Comparison of ENCODE assay signal across 10 cellular contexts in the genomic region with DNA sequence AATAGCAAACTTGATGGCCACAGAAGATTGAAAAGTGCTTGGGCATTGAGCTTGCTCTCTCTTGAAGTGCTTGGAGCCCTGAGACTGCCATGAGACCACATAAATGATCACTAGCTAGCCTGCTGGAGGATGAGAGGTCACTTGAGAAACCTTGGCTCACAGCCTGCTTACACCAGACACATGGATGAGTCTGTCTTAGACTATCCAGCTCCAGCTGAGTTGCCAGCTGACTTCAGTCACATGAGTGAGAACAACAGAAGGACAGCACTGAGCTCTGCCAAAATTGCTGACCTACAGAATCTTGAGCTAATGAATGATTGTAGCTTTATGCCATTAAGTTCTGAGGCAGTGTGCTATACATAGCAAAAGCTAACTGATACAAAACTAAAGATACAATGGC. TPM values are rescaled to one million over a fixed set of nuclear protein-coding genes. Genes with fewer than 3 reads are reported as not detected.
A peak's percentile ranks its signal among the peaks of the same experiment; 100 is the strongest.
DNase-seq lines count a peak whose midpoint lies in the region; ATAC-seq and TF ChIP-seq lines count a peak whose summit lies in the region.
"Had no signal": no experiment of that assay in that cellular context is flagged by ENCODE, and none has a peak within 500 bp of the region (broad histone marks: within the 10 kb centered on the region; RNA-seq: fewer than 3 reads in every experiment).

No MANE protein-coding gene starts in this region.

- ATAC-seq in activated CD8-positive, alpha-beta T cell treated with anti-CD3 and anti-CD28 coated beads, Interleukin-2, amount 10 ng/mL, durations not matched to agents 7 days and 5 days: no peak

- no peak overlapping the region for H3K4me3 Mint-ChIP-seq in activated CD8-positive, alpha-beta T cell treated with anti-CD3 and anti-CD28 coated beads, Interleukin-2, amount 10 ng/mL, durations not matched to agents 7 days and 5 days

- H3K14ac ChIP-seq in trophoblast cell (ENCODE audit: low read length): no peak overlapping the region

- H4K91ac ChIP-seq in trophoblast cell (ENCODE audit: low read depth, low read length): peak overlapping the region; percentile 42

- no peak overlapping the region for H3K23ac ChIP-seq in trophoblast cell (ENCODE audit: low read length)

- H4K8ac ChIP-seq in trophoblast cell (ENCODE audit: low read depth, low read length): no peak overlapping the region

- H2AK5ac ChIP-seq in trophoblast cell (ENCODE audit: low read length): no peak overlapping the region

- H3K27me3 ChIP-seq in trophoblast cell (ENCODE audit: insufficient read depth, low read length): no peaks in the 10 kb centered on the region
- H3K27me3 ChIP-seq: uterus had no signal

- DNase-seq in GM03348 (ENCODE audit: low spot score) (peak; percentile 77), fibroblast of pulmonary artery (ENCODE audit: low read depth) (peak; percentile 90), trophoblast cell (no peak), NCI-H2081 treated with DMSO at 0.1 percent for 48 hours (lab: John Stamatoyannopoulos, UW) (no peak), HPDE6-E6E7 (ENCODE audit: extremely low spot score) (no peak)
- DNase-seq in activated CD4-positive, CD25-positive, alpha-beta regulatory T cell treated with anti-CD3 and anti-CD28 coated beads, Interleukin-2, amount 50 U/mL, for 72 hours: no peak
- DNase-seq in activated CD8-positive, alpha-beta T cell treated with anti-CD3 and anti-CD28 coated beads, Interleukin-2, amount 10 ng/mL, durations not matched to agents 7 days and 5 days: no peak
- DNase-seq: stimulated activated CD4-positive, alpha-beta T cell treated with anti-CD3 and anti-CD28 coated beads, Interleukin-15, amount 100 ng/mL, for 24 hours had no signal

- H3K27ac Mint-ChIP-seq in activated CD8-positive, alpha-beta T cell treated with anti-CD3 and anti-CD28 coated beads, Interleukin-2, amount 10 ng/mL, durations not matched to agents 7 days and 5 days: no peak overlapping the region

- no peak overlapping the region for H2AFZ ChIP-seq in trophoblast cell (ENCODE audit: insufficient read depth, low read length, poor library complexity)

- H3K4me3 ChIP-seq in fibroblast of pulmonary artery (replicated peaks; ENCODE audit: low read depth, low read length): no peak overlapping the region
- H3K4me3 ChIP-seq in trophoblast cell (ENCODE audit: low read depth, low read length): no peak overlapping the region
- H3K4me3 ChIP-seq: uterus had no signal

- peak overlapping the region; percentile 46 for H2BK5ac ChIP-seq in trophoblast cell (ENCODE audit: low read depth, low read length, poor library complexity)

- no peak overlapping the region for H3K18ac ChIP-seq in trophoblast cell (ENCODE audit: low read length)

- no peak overlapping the region for H2BK120ac ChIP-seq in trophoblast cell (ENCODE audit: insufficient read depth, low read length, poor library complexity)

- CTCF ChIA-PET in activated CD8-positive, alpha-beta T cell treated with anti-CD3 and anti-CD28 coated beads, Interleukin-2, amount 10 ng/mL, durations not matched to agents 7 days and 5 days (lab: Charles Lee): interaction anchor here (0.7 to 3.6 kb wide), 8 partner anchors 11 to 541 kb away, joined by 3 to 15 read pairs (median 4); no protein-coding TSS in a partner anchor

- H3K9me3 ChIP-seq in trophoblast cell (ENCODE audit: insufficient read depth, low read depth, low read length): no peaks in the 10 kb centered on the region
- H3K9me3 ChIP-seq: uterus had no signal

- H3K36me3 Mint-ChIP-seq in activated CD8-positive, alpha-beta T cell treated with anti-CD3 and anti-CD28 coated beads, Interleukin-2, amount 10 ng/mL, durations not matched to agents 7 days and 5 days (ENCODE audit: low read depth): peaks cover 26% of the 10 kb centered on the region

- POLR2A ChIA-PET in activated CD8-positive, alpha-beta T cell treated with anti-CD3 and anti-CD28 coated beads, Interleukin-2, amount 10 ng/mL, durations not matched to agents 7 days and 5 days (lab: Charles Lee): no interaction called here

- no peaks in the 10 kb centered on the region for H3K79me2 ChIP-seq in trophoblast cell (ENCODE audit: control insufficient read depth, insufficient read depth, low read length, poor library complexity)

- no peak overlapping the region for H3K4me2 ChIP-seq in trophoblast cell (ENCODE audit: low read length)

- H3K79me1 ChIP-seq in trophoblast cell (ENCODE audit: low read length): no peaks in the 10 kb centered on the region

- H3K4me1 ChIP-seq in trophoblast cell (ENCODE audit: control insufficient read depth in 1 of 2, insufficient read depth in 2 of 2, low read length in 2 of 2): no peaks in the 10 kb centered on the region

- H3K9ac ChIP-seq in trophoblast cell (ENCODE audit: low read length): no peak overlapping the region

- no peak overlapping the region for H3K27ac ChIP-seq in trophoblast cell (ENCODE audit: low read depth, low read length)
- H3K27ac ChIP-seq: uterus had no signal

- H3K27me3 Mint-ChIP-seq in activated CD8-positive, alpha-beta T cell treated with anti-CD3 and anti-CD28 coated beads, Interleukin-2, amount 10 ng/mL, durations not matched to agents 7 days and 5 days (ENCODE audit: low read depth): no peaks in the 10 kb centered on the region

- H2BK12ac ChIP-seq in trophoblast cell (ENCODE audit: low read length): no peak overlapping the region

- no peaks in the 10 kb centered on the region for H3K36me3 ChIP-seq in trophoblast cell (ENCODE audit: control insufficient read depth in 1 of 2, insufficient read depth in 2 of 2, low read length in 2 of 2)
- H3K36me3 ChIP-seq: uterus had no signal

- no peak overlapping the region for H3K4ac ChIP-seq in trophoblast cell (ENCODE audit: low read depth, low read length)

- H4K12ac ChIP-seq in trophoblast cell (ENCODE audit: low read depth, low read length): no peak overlapping the region

- H3K4me1 Mint-ChIP-seq in activated CD8-positive, alpha-beta T cell treated with anti-CD3 and anti-CD28 coated beads, Interleukin-2, amount 10 ng/mL, durations not matched to agents 7 days and 5 days (ENCODE audit: low read depth): peaks cover under 1% of the 10 kb centered on the region

- H3K9me3 Mint-ChIP-seq in activated CD8-positive, alpha-beta T cell treated with anti-CD3 and anti-CD28 coated beads, Interleukin-2, amount 10 ng/mL, durations not matched to agents 7 days and 5 days (ENCODE audit: insufficient read depth): no peaks in the 10 kb centered on the region

- no peak for TF ChIP-seq CTCF in fibroblast of pulmonary artery (IDR thresholded peaks at IDR 0.05; ENCODE audit: low read length, missing control alignments)

TF ChIP-seq in PFSK-1, 5 proteins besides CTCF, POLR2A, EP300 and RAD21:
- TF ChIP-seq POLR2AphosphoS5 (IDR thresholded peaks at IDR 0.05; ENCODE audit: low read depth, low read length): no peak
- TF ChIP-seq SIN3A (IDR thresholded peaks at IDR 0.05; ENCODE audit: borderline replicate concordance, insufficient read depth, low read length): peak; percentile 41; the same call in 1 of the 2 replicates

RNA-seq across cellular contexts. Expression of a gene that starts 18.1 kb away (rescaled TPM):
- 3.7 TPM for polyA plus RNA-seq in PFSK-1 (2012; ENCODE audit: insufficient read length, low read depth)
- polyA plus RNA-seq in trophoblast cell (2013): 101 and 113 TPM in 2 replicates
- total RNA-seq in activated CD8-positive, alpha-beta T cell treated with anti-CD3 and anti-CD28 coated beads, Interleukin-2, amount 10 ng/mL, durations not matched to agents 7 days and 5 days: 10 to 100 TPM; 52.4 to 54.1 TPM

Comparison
In these comparisons a context has a peak if more than half of its experiments do, and no peak if none do; other contexts are left out.
1. DNase-seq: peak in GM03348 (single experiment) and fibroblast of pulmonary artery (single experiment); none in trophoblast cell (0 of 2), activated CD4-positive, CD25-positive, alpha-beta regulatory T cell treated with anti-CD3 and anti-CD28 coated beads, Interleukin-2, amount 50 U/mL, for 72 hours (single experiment), activated CD8-positive, alpha-beta T cell treated with anti-CD3 and anti-CD28 coated beads, Interleukin-2, amount 10 ng/mL, durations not matched to agents 7 days and 5 days (single experiment), NCI-H2081 treated with DMSO at 0.1 percent for 48 hours (single experiment) and HPDE6-E6E7 (single experiment).